In the genomic region with DNA sequence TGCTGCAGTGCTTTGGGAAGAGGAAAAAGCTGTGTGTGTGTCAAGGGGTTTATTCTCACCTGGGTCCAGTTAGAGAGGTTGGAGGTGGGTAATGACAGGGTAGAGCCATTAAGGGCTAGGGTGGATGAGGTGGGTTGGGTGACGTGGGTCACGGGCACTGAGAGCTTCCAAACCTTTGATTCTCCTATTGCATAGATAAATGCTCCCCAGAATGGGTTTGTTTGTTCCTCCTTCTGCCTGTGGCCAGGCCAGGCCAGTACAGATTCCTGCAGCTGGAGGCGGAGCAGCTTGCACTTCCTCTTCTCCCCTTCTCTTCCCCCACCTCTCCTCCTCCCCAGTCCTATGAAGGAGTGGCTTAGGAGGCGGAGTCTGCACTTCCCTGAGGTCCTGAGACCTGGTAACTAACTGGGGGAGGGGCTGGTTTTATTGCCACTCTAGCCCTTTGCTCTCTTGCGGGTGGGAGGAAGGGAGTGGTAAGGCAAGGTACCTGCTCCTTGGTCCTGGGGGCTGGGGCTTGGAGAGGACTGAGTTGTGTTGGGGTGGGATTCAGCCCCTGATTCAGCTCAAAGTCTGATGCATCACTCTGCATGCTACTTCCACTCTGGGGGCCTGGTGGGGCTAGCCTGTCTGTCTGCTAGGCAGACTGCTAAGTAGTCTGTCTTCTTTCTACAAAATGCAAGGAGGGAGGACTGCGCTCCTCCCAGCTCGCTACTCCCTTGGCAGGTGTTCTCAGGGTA, we compare ENCODE assay signal across 6 cellular contexts. TPM values are rescaled to one million over a fixed set of nuclear protein-coding genes. Genes with fewer than 3 reads are reported as not detected.
A peak's percentile ranks its signal among the peaks of the same experiment; 100 is the strongest.
DNase-seq lines count a peak whose midpoint lies in the region; ATAC-seq and TF ChIP-seq lines count a peak whose summit lies in the region.

No MANE protein-coding gene starts in this region.

- no peak overlapping the region for H3K4me3 ChIP-seq in kidney epithelial cell (ENCODE audit: low read depth, low read length)

- DNase-seq in ELF-1 (ENCODE audit: low read depth, low spot score) (peak; percentile 90), SK-MEL-5 (ENCODE audit: low read depth, low spot score) (peak; percentile 73), kidney epithelial cell (ENCODE audit: low read depth) (peak; percentile 70), NCI-H2171 (lab: John Stamatoyannopoulos, UW) (no peak)

- no peaks in the 10 kb centered on the region for H3K27me3 ChIP-seq in kidney epithelial cell (ENCODE audit: control insufficient read depth, insufficient read depth, low read length)

- TF ChIP-seq CTCF in kidney epithelial cell (IDR thresholded peaks at IDR 0.05; ENCODE audit: insufficient read depth, low read length, poor library complexity, severe bottlenecking) = no peak

- in situ Hi-C loops in SK-MEL-5 (cut with HindIII; ENCODE audit: low pct_unique_long_range_greater_than_20kb, low sequenced_read_pairs) = no loop called here

- ATAC-seq in HG03045 (IDR thresholded peaks at IDR 0.05; ENCODE audit: unreplicated experiment) (peak; percentile 54), HG03469 (IDR thresholded peaks at IDR 0.05; ENCODE audit: unreplicated experiment) (no peak)

- no peaks in the 10 kb centered on the region for H3K36me3 ChIP-seq in kidney epithelial cell (ENCODE audit: control insufficient read depth, insufficient read depth, low read length)

RNA-seq across cellular contexts. Expression of gene SPINT1, which starts 3.5 kb away (rescaled TPM):
- 0.32 and 1.4 TPM in 2 replicates for total RNA-seq in SK-MEL-5 (2014; rRNA removed; shearing (Covaris generic))
- polyA plus RNA-seq in SK-MEL-5 (2015; cell fraction: cytosol; rRNA removed) = 0.38 and 0.81 TPM in 2 replicates
- 1.6 TPM in 1 of 2 replicates, not detected in the other for polyA plus RNA-seq in SK-MEL-5 (2015; cell fraction: nucleus; rRNA removed)
- total RNA-seq in kidney epithelial cell = 306 and 342 TPM in 2 replicates

RNA-seq across cellular contexts. Expression of gene PPP1R14D, which starts 18.9 kb away (rescaled TPM):
- total RNA-seq in SK-MEL-5 (2014; rRNA removed; shearing (Covaris generic)) = not detected in 2 replicates
- 0.20 TPM in 1 of 2 replicates, not detected in the other for polyA plus RNA-seq in SK-MEL-5 (2015; cell fraction: cytosol; rRNA removed)
- polyA plus RNA-seq in SK-MEL-5 (2015; cell fraction: nucleus; rRNA removed) = not detected in 2 replicates
- total RNA-seq in kidney epithelial cell = not detected in 2 replicates

RNA-seq across cellular contexts. Expression of gene RHOV, which starts 26.6 kb away (rescaled TPM):
- total RNA-seq in SK-MEL-5 (2014; rRNA removed; shearing (Covaris generic)) = 0.32 and 0.82 TPM in 2 replicates
- 0.14 and 0.24 TPM in 2 replicates for polyA plus RNA-seq in SK-MEL-5 (2015; cell fraction: cytosol; rRNA removed)
- 0.42 TPM in 1 of 2 replicates, not detected in the other for polyA plus RNA-seq in SK-MEL-5 (2015; cell fraction: nucleus; rRNA removed)
- 2.0 and 3.6 TPM in 2 replicates for total RNA-seq in kidney epithelial cell

RNA-seq across cellular contexts. Expression of gene DNAJC17, which starts 40.1 kb away (rescaled TPM):
- total RNA-seq in SK-MEL-5 (2014; rRNA removed; shearing (Covaris generic)) = 23.5 and 26.9 TPM in 2 replicates
- polyA plus RNA-seq in SK-MEL-5 (2015; cell fraction: cytosol; rRNA removed) = 22.3 and 30.6 TPM in 2 replicates
- polyA plus RNA-seq in SK-MEL-5 (2015; cell fraction: nucleus; rRNA removed) = 32.0 and 48.7 TPM in 2 replicates
- 20.0 and 59.2 TPM in 2 replicates for total RNA-seq in kidney epithelial cell

RNA-seq across cellular contexts. Expression of gene ZFYVE19, which starts 40.5 kb away (rescaled TPM):
- 9.3 and 11.5 TPM in 2 replicates for total RNA-seq in SK-MEL-5 (2014; rRNA removed; shearing (Covaris generic))
- polyA plus RNA-seq in SK-MEL-5 (2015; cell fraction: cytosol; rRNA removed) = 15.9 and 18.7 TPM in 2 replicates
- 63.0 and 85.4 TPM in 2 replicates for polyA plus RNA-seq in SK-MEL-5 (2015; cell fraction: nucleus; rRNA removed)
- total RNA-seq in kidney epithelial cell = 21.8 and 34.7 TPM in 2 replicates

Comparison
In these comparisons a context has a peak if more than half of its experiments do, and no peak if none do; other contexts are left out.
1. RNA of gene SPINT1, which starts 3.5 kb away (total RNA-seq): 306 to 342 TPM in kidney epithelial cell; 0.32 to 1.4 TPM in SK-MEL-5; every median in the first group is over 100 times any median in the second.